ENCODE assay signal across 22 cellular contexts in the genomic region with DNA sequence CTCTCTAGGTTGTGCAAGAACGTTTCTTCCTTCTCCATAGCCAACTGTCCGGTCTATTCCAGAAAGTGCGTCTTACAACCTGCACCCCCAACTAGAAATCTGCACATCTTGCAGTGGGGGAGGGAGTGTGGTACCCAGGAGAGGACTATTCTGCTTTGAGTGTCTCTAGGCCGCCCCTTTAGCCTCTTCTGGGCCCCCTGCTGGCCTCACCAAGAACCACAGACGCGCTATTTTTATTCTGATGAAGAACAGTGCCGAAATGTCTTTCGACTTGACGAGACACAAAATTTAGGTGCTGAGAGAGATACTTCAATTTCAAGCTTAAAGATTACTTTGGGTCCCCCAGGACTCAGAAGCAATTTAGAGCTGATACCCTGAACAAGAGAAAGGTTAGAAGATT. TPM values are rescaled to one million over a fixed set of nuclear protein-coding genes. Genes with fewer than 3 reads are reported as not detected.
DNase-seq lines count a peak whose midpoint lies in the region; ATAC-seq and TF ChIP-seq lines count a peak whose summit lies in the region.
"Had no signal": no experiment of that assay in that cellular context is flagged by ENCODE, and none has a peak within 500 bp of the region (broad histone marks: within the 10 kb centered on the region; RNA-seq: fewer than 3 reads in every experiment).

No MANE protein-coding gene starts in this region.

- H2AFZ ChIP-seq in DND-41 (ENCODE audit: low read depth, low read length), result no peak overlapping the region
- H2AFZ ChIP-seq in H9 (ENCODE audit: low read length), result no peak overlapping the region
- no peak overlapping the region for H2AFZ ChIP-seq in OCI-LY1 (ENCODE audit: low read length)

- no CpG with 5 or more reads among the region's 9 CpGs for WGBS in H9 (ENCODE audit: extremely low coverage, insufficient read length, low lambda C conversion rate)

- H3T11ph ChIP-seq in H9 (ENCODE audit: low read length), result no peak overlapping the region

- H3K9ac ChIP-seq in DND-41 (ENCODE audit: low read depth, low read length) (no peak overlapping the region), H9 (ENCODE audit: extremely low read depth, insufficient read length, low read length) (no peak overlapping the region), OCI-LY1 (ENCODE audit: low read length) (no peak overlapping the region)

- H3K4me3 Mint-ChIP-seq in H9, result no peak overlapping the region
- no peak overlapping the region for H3K4me3 Mint-ChIP-seq in endothelial cell (ENCODE audit: unreplicated experiment)
- H3K4me3 Mint-ChIP-seq: naive B cell had no signal

- no peaks in the 10 kb centered on the region for H3K36me3 Mint-ChIP-seq in H9 (ENCODE audit: insufficient read depth in 1 of 3, low read depth in 3 of 3)
- H3K36me3 Mint-ChIP-seq in endothelial cell (ENCODE audit: low read depth, unreplicated experiment), result no peaks in the 10 kb centered on the region
- H3K36me3 Mint-ChIP-seq: naive B cell had no signal

- peak; percentile 46 for TF ChIP-seq CTCF in DND-41 (IDR thresholded peaks at IDR 0.05; ENCODE audit: borderline replicate concordance, extremely low read depth, low read length, poor library complexity, severe bottlenecking)
- peak; percentile 55 for TF ChIP-seq CTCF in H9 (conservative IDR thresholded peaks at IDR 0.05)
- peak; percentile 51 for TF ChIP-seq CTCF in OCI-LY1 (IDR thresholded peaks at IDR 0.05; ENCODE audit: low read length)
- peak; percentile 25 for TF ChIP-seq CTCF in endothelial cell (IDR thresholded peaks at IDR 0.05; ENCODE audit: unreplicated experiment)

- H2BK120ac ChIP-seq in H9 (ENCODE audit: low read depth, low read length, poor library complexity, severe bottlenecking), result no peak overlapping the region

- H3K4me2 ChIP-seq in DND-41 (ENCODE audit: insufficient read depth, low read length) (no peak overlapping the region), H9 (ENCODE audit: insufficient read depth, insufficient read length, low read length) (no peak overlapping the region), OCI-LY1 (ENCODE audit: low read length) (no peak overlapping the region)

- no peak overlapping the region for H2AK5ac ChIP-seq in H9 (ENCODE audit: insufficient read length, low read length)

- no peak for ATAC-seq in DND-41 (ENCODE audit: insufficient read depth, low read depth)
- no peak for ATAC-seq in HG03439 (IDR thresholded peaks at IDR 0.05; ENCODE audit: unreplicated experiment)
- ATAC-seq: psoas muscle had no signal

- H2BK5ac ChIP-seq in H9 (ENCODE audit: insufficient read length, low read length), result no peak overlapping the region

- H3K27me3 ChIP-seq in DND-41 (ENCODE audit: insufficient read depth, low read length, poor library complexity) (peaks cover 10% of the 10 kb centered on the region), H9 (ENCODE audit: insufficient read depth, low read length) (no peaks in the 10 kb centered on the region; the same call in 1 of the 2 replicates), OCI-LY1 (ENCODE audit: insufficient read depth, low read length) (peaks cover 34% of the 10 kb centered on the region)
- H3K27me3 ChIP-seq: uterus had no signal

- no peaks in the 10 kb centered on the region for H3K36me3 ChIP-seq in DND-41 (ENCODE audit: insufficient read depth, low read length)
- no peaks in the 10 kb centered on the region for H3K36me3 ChIP-seq in OCI-LY1 (ENCODE audit: insufficient read depth, low read length)
- H3K36me3 ChIP-seq: uterus had no signal

- H3K79me1 ChIP-seq in H9 (ENCODE audit: insufficient read depth, low read depth, low read length, poor library complexity, severe bottlenecking), result no peaks in the 10 kb centered on the region

- H3K23ac ChIP-seq in H9 (ENCODE audit: insufficient read length, low read depth, low read length), result no peak overlapping the region

- no peak overlapping the region for H3K18ac ChIP-seq in H9 (ENCODE audit: insufficient read length, low read depth, low read length)

- DNase-seq in DND-41 (no peak), H9 (no peak), endothelial cell (ENCODE audit: low spot score) (no peak), DMS 273 (lab: John Stamatoyannopoulos, UW; ENCODE audit: unreplicated experiment) (no peak), inferior parietal cortex (ENCODE audit: extremely low spot score) (no peak), NCI-H1436 treated with DMSO at 0.1 percent for 48 hours (lab: John Stamatoyannopoulos, UW) (no peak)
- DNase-seq: activated CD4-positive, alpha-beta T cell treated with anti-CD3 and anti-CD28 coated beads, Interleukin-2, amount 50 U/mL, for 1 hour; activated naive CD4-positive, alpha-beta T cell; EL; naive B cell; NCI-H1092; NCI-H2171; NCI-H748 treated with DMSO at 0.1 percent for 48 hours; psoas muscle; small intestine; stimulated activated CD4-positive, alpha-beta T cell treated with anti-CD3 and anti-CD28 coated beads, Interleukin-4, amount 100 ng/mL, for 4 hours; uterus had no signal

- H3K4me1 ChIP-seq in DND-41 (ENCODE audit: insufficient read depth, low read length), result no peaks in the 10 kb centered on the region
- no peaks in the 10 kb centered on the region for H3K4me1 ChIP-seq in H9 (ENCODE audit: insufficient read depth, low read length)
- no peaks in the 10 kb centered on the region for H3K4me1 ChIP-seq in OCI-LY1 (ENCODE audit: insufficient read depth, low read length, severe bottlenecking)
- H3K4me1 ChIP-seq: psoas muscle, uterus had no signal

- H2BK15ac ChIP-seq in H9 (ENCODE audit: low read depth, low read length), result no peak overlapping the region

- H3K27me3 Mint-ChIP-seq in H9 (ENCODE audit: low read depth), result peaks cover 30% of the 10 kb centered on the region
- H3K27me3 Mint-ChIP-seq in endothelial cell (ENCODE audit: unreplicated experiment), result peaks cover 5% of the 10 kb centered on the region

- H3K14ac ChIP-seq in H9 (ENCODE audit: insufficient read depth, low read length), result no peak overlapping the region

- H3K4me3 ChIP-seq in DND-41 (ENCODE audit: low read depth in 1 of 2, low read length in 2 of 2) (no peak overlapping the region), OCI-LY1 (ENCODE audit: low read depth, low read length, poor library complexity, severe bottlenecking) (no peak overlapping the region)
- H3K4me3 ChIP-seq: lung, psoas muscle, uterus had no signal

- no peaks in the 10 kb centered on the region for H3K9me2 ChIP-seq in OCI-LY1 (ENCODE audit: low read depth, low read length)

- H3K27ac ChIP-seq in DND-41 (ENCODE audit: low read length) (no peak overlapping the region), H9 (ENCODE audit: insufficient read length, low read depth, low read length) (no peak overlapping the region), OCI-LY1 (ENCODE audit: low read depth, low read length, poor library complexity, severe bottlenecking) (no peak overlapping the region)
- H3K27ac ChIP-seq: psoas muscle, uterus had no signal

- H3K23me2 ChIP-seq in H9 (ENCODE audit: insufficient read length, low read depth, low read length, poor library complexity, severe bottlenecking), result no peaks in the 10 kb centered on the region

- peaks cover 9 to 15% of the 10 kb centered on the region in 2 experiments for H3K4me1 Mint-ChIP-seq in H9
- peaks cover 9% of the 10 kb centered on the region for H3K4me1 Mint-ChIP-seq in endothelial cell (ENCODE audit: unreplicated experiment)
- H3K4me1 Mint-ChIP-seq: naive B cell had no signal

- no peaks in the 10 kb centered on the region; a peak in 1 of 5 replicates for H3K9me3 Mint-ChIP-seq in H9
- H3K9me3 Mint-ChIP-seq in endothelial cell (ENCODE audit: unreplicated experiment), result no peaks in the 10 kb centered on the region
- H3K9me3 Mint-ChIP-seq: naive B cell had no signal

- H4K8ac ChIP-seq in H9 (replicated peaks; ENCODE audit: insufficient read length, low read depth, low read length), result no peak overlapping the region

- H4K5ac ChIP-seq in H9 (ENCODE audit: insufficient read length, low read depth, low read length), result no peak overlapping the region

- H3F3A ChIP-seq in OCI-LY1 (ENCODE audit: insufficient read depth, low read length), result no peaks in the 10 kb centered on the region

- no peaks in the 10 kb centered on the region for H3K9me3 ChIP-seq in DND-41 (ENCODE audit: insufficient read depth, low read length, severe bottlenecking)
- no peaks in the 10 kb centered on the region for H3K9me3 ChIP-seq in H9 (ENCODE audit: control insufficient read depth, low read depth, low read length)
- no peaks in the 10 kb centered on the region for H3K9me3 ChIP-seq in OCI-LY1 (ENCODE audit: low read length)
- H3K9me3 ChIP-seq: psoas muscle, uterus had no signal

- H3K79me2 ChIP-seq in DND-41 (ENCODE audit: insufficient read depth, low read length), result no peaks in the 10 kb centered on the region
- H3K79me2 ChIP-seq in H9 (ENCODE audit: insufficient read depth, low read length), result no peaks in the 10 kb centered on the region
- no peaks in the 10 kb centered on the region for H3K79me2 ChIP-seq in OCI-LY1 (ENCODE audit: insufficient read depth, low read length)

- H2BK12ac ChIP-seq in H9 (ENCODE audit: insufficient read length, low read depth, low read length), result no peak overlapping the region

- H2BK20ac ChIP-seq in H9 (ENCODE audit: low read depth, low read length, poor library complexity, severe bottlenecking), result no peak overlapping the region

- no peak overlapping the region for H3K27ac Mint-ChIP-seq in H9
- no peak overlapping the region for H3K27ac Mint-ChIP-seq in endothelial cell (ENCODE audit: unreplicated experiment)
- H3K27ac Mint-ChIP-seq: naive B cell had no signal

- H4K20me1 ChIP-seq in DND-41 (ENCODE audit: insufficient read depth, low read length) (peaks cover 3% of the 10 kb centered on the region; the same call in 1 of the 2 replicates), H9 (ENCODE audit: control insufficient read depth, insufficient read depth, insufficient read length) (no peaks in the 10 kb centered on the region), OCI-LY1 (ENCODE audit: insufficient read depth, low read length) (no peaks in the 10 kb centered on the region)

- no peak overlapping the region for H3K56ac ChIP-seq in H9 (ENCODE audit: insufficient read length, low read depth, low read length)

- no peak overlapping the region for H4K91ac ChIP-seq in H9 (ENCODE audit: insufficient read length, low read depth, low read length)

- H3K4ac ChIP-seq in H9 (ENCODE audit: low read depth, low read length), result no peak overlapping the region

RNA-seq across cellular contexts. Expression of a gene that starts 1.0 kb away (rescaled TPM):
- not detected in 2 replicates for total RNA-seq in H9 (2021)
- not detected for total RNA-seq in endothelial cell (ENCODE audit: unreplicated experiment)
- total RNA-seq: aorta, lung, psoas muscle, RPMI7951, uterus had no signal
